ENCODE assay signal across 1 cellular context in genomic region chr9:79254900-79255651, GRCh38.
TF ChIP-seq lines count a peak whose summit lies in the region.

No MANE protein-coding gene starts in this region.

TF ChIP-seq in GM12878, 131 proteins besides CTCF, POLR2A, EP300 and RAD21 (continued from another document):
- TF ChIP-seq, protein P1, sequence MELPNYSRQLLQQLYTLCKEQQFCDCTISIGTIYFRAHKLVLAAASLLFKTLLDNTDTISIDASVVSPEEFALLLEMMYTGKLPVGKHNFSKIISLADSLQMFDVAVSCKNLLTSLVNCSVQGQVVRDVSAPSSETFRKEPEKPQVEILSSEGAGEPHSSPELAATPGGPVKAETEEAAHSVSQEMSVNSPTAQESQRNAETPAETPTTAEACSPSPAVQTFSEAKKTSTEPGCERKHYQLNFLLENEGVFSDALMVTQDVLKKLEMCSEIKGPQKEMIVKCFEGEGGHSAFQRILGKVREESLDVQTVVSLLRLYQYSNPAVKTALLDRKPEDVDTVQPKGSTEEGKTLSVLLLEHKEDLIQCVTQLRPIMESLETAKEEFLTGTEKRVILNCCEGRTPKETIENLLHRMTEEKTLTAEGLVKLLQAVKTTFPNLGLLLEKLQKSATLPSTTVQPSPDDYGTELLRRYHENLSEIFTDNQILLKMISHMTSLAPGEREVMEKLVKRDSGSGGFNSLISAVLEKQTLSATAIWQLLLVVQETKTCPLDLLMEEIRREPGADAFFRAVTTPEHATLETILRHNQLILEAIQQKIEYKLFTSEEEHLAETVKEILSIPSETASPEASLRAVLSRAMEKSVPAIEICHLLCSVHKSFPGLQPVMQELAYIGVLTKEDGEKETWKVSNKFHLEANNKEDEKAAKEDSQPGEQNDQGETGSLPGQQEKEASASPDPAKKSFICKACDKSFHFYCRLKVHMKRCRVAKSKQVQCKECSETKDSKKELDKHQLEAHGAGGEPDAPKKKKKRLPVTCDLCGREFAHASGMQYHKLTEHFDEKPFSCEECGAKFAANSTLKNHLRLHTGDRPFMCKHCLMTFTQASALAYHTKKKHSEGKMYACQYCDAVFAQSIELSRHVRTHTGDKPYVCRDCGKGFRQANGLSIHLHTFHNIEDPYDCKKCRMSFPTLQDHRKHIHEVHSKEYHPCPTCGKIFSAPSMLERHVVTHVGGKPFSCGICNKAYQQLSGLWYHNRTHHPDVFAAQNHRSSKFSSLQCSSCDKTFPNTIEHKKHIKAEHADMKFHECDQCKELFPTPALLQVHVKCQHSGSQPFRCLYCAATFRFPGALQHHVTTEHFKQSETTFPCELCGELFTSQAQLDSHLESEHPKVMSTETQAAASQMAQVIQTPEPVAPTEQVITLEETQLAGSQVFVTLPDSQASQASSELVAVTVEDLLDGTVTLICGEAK (IDR thresholded peaks at IDR 0.05; ENCODE audit: borderline replicate concordance), result no peak
- TF ChIP-seq RBBP5 (conservative IDR thresholded peaks at IDR 0.05), result no peak
- TF ChIP-seq, protein P2, sequence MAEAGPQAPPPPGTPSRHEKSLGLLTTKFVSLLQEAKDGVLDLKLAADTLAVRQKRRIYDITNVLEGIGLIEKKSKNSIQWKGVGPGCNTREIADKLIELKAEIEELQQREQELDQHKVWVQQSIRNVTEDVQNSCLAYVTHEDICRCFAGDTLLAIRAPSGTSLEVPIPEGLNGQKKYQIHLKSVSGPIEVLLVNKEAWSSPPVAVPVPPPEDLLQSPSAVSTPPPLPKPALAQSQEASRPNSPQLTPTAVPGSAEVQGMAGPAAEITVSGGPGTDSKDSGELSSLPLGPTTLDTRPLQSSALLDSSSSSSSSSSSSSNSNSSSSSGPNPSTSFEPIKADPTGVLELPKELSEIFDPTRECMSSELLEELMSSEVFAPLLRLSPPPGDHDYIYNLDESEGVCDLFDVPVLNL (IDR thresholded peaks at IDR 0.05; ENCODE audit: low read depth, low read length), result no peak
- TF ChIP-seq CREM (IDR thresholded peaks at IDR 0.05; ENCODE audit: low read depth), result no peak
- no peak for TF ChIP-seq ZNF217 (IDR thresholded peaks at IDR 0.05)
- no peak for TF ChIP-seq CHD4 (IDR thresholded peaks at IDR 0.05)
